ENCODE assay signal across 8 cellular contexts in genomic region chr21:14384453-14384852, GRCh38. TPM values are rescaled to one million over a fixed set of nuclear protein-coding genes. Genes with fewer than 3 reads are reported as not detected.
DNase-seq lines count a peak whose midpoint lies in the region; TF ChIP-seq lines count a peak whose summit lies in the region.

No MANE protein-coding gene starts in this region.

- no peaks in the 10 kb centered on the region for H3F3A ChIP-seq in neural cell (ENCODE audit: insufficient read depth, low read length, poor library complexity, severe bottlenecking)

- TF ChIP-seq CTCF in CD14-positive monocyte (IDR thresholded peaks at IDR 0.05) (no peak), HFFc6 (IDR thresholded peaks at IDR 0.05) (no peak), ascending aorta (IDR thresholded peaks at IDR 0.05) (no peak), neural cell (IDR thresholded peaks at IDR 0.05; ENCODE audit: poor library complexity, severe bottlenecking) (no peak)

- H3K9me3 Mint-ChIP-seq in CD14-positive monocyte (no peaks in the 10 kb centered on the region), HFFc6 (no peaks in the 10 kb centered on the region)

- H3K9me2 ChIP-seq in neural cell (ENCODE audit: insufficient read depth, low read length) = no peaks in the 10 kb centered on the region

- H3K27me3 Mint-ChIP-seq in CD14-positive monocyte (ENCODE audit: low read depth in 3 of 3) = peaks cover 0 to 2% (median 0%) of the 10 kb centered on the region in 3 donors
- no peaks in the 10 kb centered on the region for H3K27me3 Mint-ChIP-seq in HFFc6 (ENCODE audit: insufficient read depth)

- no peak overlapping the region for H3K4me3 ChIP-seq in ascending aorta
- H3K4me3 ChIP-seq in neural cell (ENCODE audit: low read length) = peak overlapping the region; percentile 80

- no peaks in the 10 kb centered on the region for H3K27me3 ChIP-seq in ascending aorta
- H3K27me3 ChIP-seq in neural cell (ENCODE audit: insufficient read depth, low read depth, low read length) = no peaks in the 10 kb centered on the region

- intact Hi-C loops in CD14-positive monocyte (cut with micrococcal nuclease) (loop anchor here in 1 of 2 donors (5.0 kb wide), 1 partner anchor 1348 kb away; no protein-coding TSS in a partner anchor), ascending aorta (cut with DNase I) (loop anchor here (10.0 kb wide), 1 partner anchor 1460 kb away; no protein-coding TSS in a partner anchor)

- H4K20me1 ChIP-seq in neural cell (ENCODE audit: insufficient read depth) = peaks cover 3% of the 10 kb centered on the region

- H3K4me2 ChIP-seq in neural cell (ENCODE audit: low read length) = peak overlapping the region; percentile 94

- H3K4me3 Mint-ChIP-seq in CD14-positive monocyte (peak overlapping the region in 1 of 2 donors; percentile 100), HFFc6 (peak overlapping the region; percentile 100)

- H2AFZ ChIP-seq in neural cell (ENCODE audit: low read depth, low read length) = no peak overlapping the region

- H3K36me3 ChIP-seq in ascending aorta = no peaks in the 10 kb centered on the region
- H3K36me3 ChIP-seq in neural cell (ENCODE audit: insufficient read depth, low read length) = no peaks in the 10 kb centered on the region

- peaks cover 0 to 9% of the 10 kb centered on the region in 2 donors for H3K4me1 ChIP-seq in ascending aorta

- no peak for DNase-seq in CD14-positive monocyte (ENCODE audit: low spot score)
- no peak for DNase-seq in HFFc6
- DNase-seq in ascending aorta (ENCODE audit: low spot score in 2 of 2) = no peak
- DNase-seq in NK-92 (lab: John Stamatoyannopoulos, UW; ENCODE audit: unreplicated experiment) = no peak
- DNase-seq in stimulated activated CD4-positive, alpha-beta T cell treated with anti-CD3 and anti-CD28 coated beads, Interleukin-1b, Interleukin-23, amount 100 ng/mL, for 48 hours = no peak
- DNase-seq in activated effector memory CD4-positive, alpha-beta T cell treated with Interleukin-2 at 50 U/mL for 16 hours = no peak
- DNase-seq in cortex of kidney (lab: John Stamatoyannopoulos, UW) = no peak

- H3K36me3 Mint-ChIP-seq in CD14-positive monocyte = peaks cover 6 to 7% of the 10 kb centered on the region in 2 donors
- H3K36me3 Mint-ChIP-seq in HFFc6 (ENCODE audit: low read depth) = peaks cover 2% of the 10 kb centered on the region; the same call in 1 of the 2 replicates

- H3K27ac ChIP-seq in ascending aorta (peak overlapping the region; percentile 87 to 95), neural cell (ENCODE audit: low read length) (peak overlapping the region; percentile 92)

- no peak for TF ChIP-seq EP300 in neural cell (conservative IDR thresholded peaks at IDR 0.05; ENCODE audit: poor library complexity, severe bottlenecking)

- peaks cover 32% of the 10 kb centered on the region for H3K79me2 ChIP-seq in neural cell (replicated peaks; ENCODE audit: insufficient read depth, low read length)

- no peak for TF ChIP-seq RAD21 in neural cell (conservative IDR thresholded peaks at IDR 0.05)

- peaks cover 22% of the 10 kb centered on the region for H3K4me1 Mint-ChIP-seq in CD14-positive monocyte
- peaks cover 38% of the 10 kb centered on the region for H3K4me1 Mint-ChIP-seq in HFFc6 (ENCODE audit: low read depth)

- H3K9me3 ChIP-seq in ascending aorta = no peaks in the 10 kb centered on the region
- H3K9me3 ChIP-seq in neural cell (ENCODE audit: low read length) = no peaks in the 10 kb centered on the region

- peak overlapping the region; percentile 85 for H3K9ac ChIP-seq in neural cell (ENCODE audit: low read length)

- H3K27ac Mint-ChIP-seq in CD14-positive monocyte (peak overlapping the region in 5 of 7 donors; percentile 73 to 100 (median 99)), HFFc6 (peak overlapping the region; percentile 98)

TF ChIP-seq in neural cell, 6 proteins besides CTCF, POLR2A, EP300 and RAD21:
- no peak for TF ChIP-seq REST (IDR thresholded peaks at IDR 0.05; ENCODE audit: borderline replicate concordance)
- TF ChIP-seq MXI1 (conservative IDR thresholded peaks at IDR 0.05; ENCODE audit: poor library complexity, severe bottlenecking) = no peak
- no peak for TF ChIP-seq POLR2AphosphoS5 (IDR thresholded peaks at IDR 0.05)
- TF ChIP-seq TAF1 (IDR thresholded peaks at IDR 0.05; ENCODE audit: low read depth) = no peak
- TF ChIP-seq EZH2 (IDR thresholded peaks at IDR 0.05; ENCODE audit: borderline replicate concordance, insufficient read depth, low read length, poor library complexity, severe bottlenecking) = no peak
- TF ChIP-seq SMC3 (conservative IDR thresholded peaks at IDR 0.05; ENCODE audit: poor library complexity) = no peak

RNA-seq across cellular contexts. Expression of gene HSPA13, which starts 1.5 kb away (rescaled TPM):
- polyA plus RNA-seq in CD14-positive monocyte = 10 to 100 TPM; 12.2 to 13.9 TPM
- total RNA-seq in HFFc6 (2021; fragmentation: NEBNext Ultra II Directional; extraction: Animal tissue kit (Norgen Biotek cat#: 25700)) = 10 to 100 TPM; 41.7 to 53.1 (median 48.0) TPM
- 14.8 TPM for total RNA-seq in ascending aorta
- polyA plus RNA-seq in neural cell = 137 and 165 TPM in 2 replicates
- polyA minus RNA-seq in neural cell = 234 and 250 TPM in 2 replicates
